Comparison of ENCODE assay signal across 11 cellular contexts in the genomic region with DNA sequence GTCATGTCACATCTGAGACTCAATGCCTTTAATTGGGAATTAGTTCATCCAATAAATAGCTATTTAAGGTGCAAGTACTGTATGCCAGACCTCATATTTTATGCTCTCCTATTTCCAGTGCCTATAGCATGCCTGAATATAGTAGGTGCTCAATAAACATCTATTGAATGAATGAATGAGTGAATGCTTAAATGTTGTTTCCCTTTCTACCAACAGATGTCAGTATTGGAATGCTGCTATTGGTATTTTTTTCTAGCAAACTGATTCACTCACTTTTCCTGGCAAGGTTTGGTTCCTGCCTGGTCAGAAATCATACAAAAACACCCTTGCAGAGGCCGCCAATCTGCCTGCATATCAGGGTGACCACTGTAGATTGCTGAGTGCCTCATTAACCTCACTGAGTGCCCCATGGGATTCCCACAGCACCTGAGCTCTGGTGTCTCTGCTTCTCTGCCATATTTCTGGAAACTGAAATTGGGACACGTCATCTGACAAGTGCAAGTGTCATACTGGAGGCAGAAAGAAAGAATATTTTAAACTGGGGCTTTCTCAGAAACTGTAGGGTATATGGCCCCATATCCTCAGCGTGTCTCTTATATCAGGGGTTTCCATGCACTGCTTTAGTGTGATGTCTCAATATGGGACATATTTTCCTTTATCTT.
A peak's percentile ranks its signal among the peaks of the same experiment; 100 is the strongest.
DNase-seq lines count a peak whose midpoint lies in the region; ATAC-seq and TF ChIP-seq lines count a peak whose summit lies in the region.
"Had no signal": no experiment of that assay in that cellular context is flagged by ENCODE, and none has a peak within 500 bp of the region (broad histone marks: within the 10 kb centered on the region; RNA-seq: fewer than 3 reads in every experiment).

No MANE protein-coding gene starts in this region.

- H4K20me1 ChIP-seq in GM23248 (ENCODE audit: insufficient read depth): no peaks in the 10 kb centered on the region

- ATAC-seq in GM18508 (IDR thresholded peaks at IDR 0.05; ENCODE audit: insufficient read depth, unreplicated experiment): peak; percentile 73

- H3K36me3 ChIP-seq in GM23248 (ENCODE audit: low read depth) (no peaks in the 10 kb centered on the region), MG63 (no peaks in the 10 kb centered on the region), kidney epithelial cell (ENCODE audit: control insufficient read depth, insufficient read depth, low read length) (no peaks in the 10 kb centered on the region), right atrium auricular region (no peaks in the 10 kb centered on the region)
- H3K36me3 ChIP-seq: Peyer's patch had no signal

- H3K4me1 ChIP-seq in GM23248 (ENCODE audit: insufficient read depth): no peaks in the 10 kb centered on the region
- no peaks in the 10 kb centered on the region for H3K4me1 ChIP-seq in right atrium auricular region
- H3K4me1 ChIP-seq: Peyer's patch had no signal

- no peak overlapping the region for H3K27ac ChIP-seq in GM23248
- no peak overlapping the region for H3K27ac ChIP-seq in substantia nigra (ENCODE audit: low read depth, low read length, poor library complexity, severe bottlenecking)
- H3K27ac ChIP-seq in right atrium auricular region: no peak overlapping the region
- H3K27ac ChIP-seq: Peyer's patch had no signal

- TF ChIP-seq CTCF in kidney epithelial cell (IDR thresholded peaks at IDR 0.05; ENCODE audit: insufficient read depth, low read length, poor library complexity, severe bottlenecking) (peak; percentile 6), right atrium auricular region (IDR thresholded peaks at IDR 0.05) (peak in 1 of 2 donors; percentile 18)

- in situ Hi-C loops in GM23248 (cut with MboI): no loop called here

- no peaks in the 10 kb centered on the region for H3K9me3 ChIP-seq in GM23248 (ENCODE audit: low read depth)
- H3K9me3 ChIP-seq in MG63: no peaks in the 10 kb centered on the region
- no peaks in the 10 kb centered on the region for H3K9me3 ChIP-seq in right atrium auricular region
- H3K9me3 ChIP-seq: Peyer's patch had no signal

- H3K27me3 ChIP-seq in GM23248 (replicated peaks; ENCODE audit: insufficient read depth) (no peaks in the 10 kb centered on the region), MG63 (no peaks in the 10 kb centered on the region), kidney epithelial cell (ENCODE audit: control insufficient read depth, insufficient read depth, low read length) (no peaks in the 10 kb centered on the region), right atrium auricular region (no peaks in the 10 kb centered on the region)
- H3K27me3 ChIP-seq: Peyer's patch had no signal

- H3K9me2 ChIP-seq in GM23248 (ENCODE audit: insufficient read depth): no peaks in the 10 kb centered on the region

- no peak overlapping the region for H3K4me2 ChIP-seq in GM23248 (ENCODE audit: unreplicated experiment)

- H3K4me3 ChIP-seq in GM23248 (no peak overlapping the region), MG63 (no peak overlapping the region), kidney epithelial cell (ENCODE audit: low read depth, low read length) (no peak overlapping the region), right atrium auricular region (no peak overlapping the region)
- H3K4me3 ChIP-seq: Peyer's patch had no signal

- DNase-seq in GM23248 (peak; percentile 12), MG63 (peak; percentile 7), kidney epithelial cell (ENCODE audit: low read depth) (no peak), substantia nigra (lab: John Stamatoyannopoulos, UW) (no peak), right atrium auricular region (ENCODE audit: low spot score) (no peak), H4 (ENCODE audit: low spot score) (no peak), NCI-H1694 (lab: John Stamatoyannopoulos, UW) (no peak)
- DNase-seq: activated CD4-positive, CD25-positive, alpha-beta regulatory T cell treated with anti-CD3 and anti-CD28 coated beads, Interleukin-2, amount 50 U/mL, for 72 hours; effector memory CD4-positive, alpha-beta T cell; Peyer's patch had no signal

- H3F3A ChIP-seq in GM23248 (ENCODE audit: insufficient read depth): no peaks in the 10 kb centered on the region

- no peak overlapping the region for H2AFZ ChIP-seq in GM23248

- H3K79me2 ChIP-seq in GM23248 (ENCODE audit: insufficient read depth): no peaks in the 10 kb centered on the region

- 38 to 39% methylated on average over 3 of the region's 3 CpGs for WGBS in GM23248 (ENCODE audit: low coverage in 1 of 2, low lambda C conversion rate in 2 of 2, missing lambda C conversion rate in 2 of 2), 2 experiments

- no peak overlapping the region for H3K9ac ChIP-seq in GM23248

Comparison
In these comparisons a context has a peak if more than half of its experiments do, and no peak if none do; other contexts are left out.
1. DNase-seq: peak in GM23248 (single experiment) and MG63 (single experiment); none in kidney epithelial cell (single experiment), substantia nigra (0 of 49), right atrium auricular region (single experiment), H4 (single experiment) and NCI-H1694 (single experiment).